ENCODE assay signal across 16 cellular contexts in the genomic region with DNA sequence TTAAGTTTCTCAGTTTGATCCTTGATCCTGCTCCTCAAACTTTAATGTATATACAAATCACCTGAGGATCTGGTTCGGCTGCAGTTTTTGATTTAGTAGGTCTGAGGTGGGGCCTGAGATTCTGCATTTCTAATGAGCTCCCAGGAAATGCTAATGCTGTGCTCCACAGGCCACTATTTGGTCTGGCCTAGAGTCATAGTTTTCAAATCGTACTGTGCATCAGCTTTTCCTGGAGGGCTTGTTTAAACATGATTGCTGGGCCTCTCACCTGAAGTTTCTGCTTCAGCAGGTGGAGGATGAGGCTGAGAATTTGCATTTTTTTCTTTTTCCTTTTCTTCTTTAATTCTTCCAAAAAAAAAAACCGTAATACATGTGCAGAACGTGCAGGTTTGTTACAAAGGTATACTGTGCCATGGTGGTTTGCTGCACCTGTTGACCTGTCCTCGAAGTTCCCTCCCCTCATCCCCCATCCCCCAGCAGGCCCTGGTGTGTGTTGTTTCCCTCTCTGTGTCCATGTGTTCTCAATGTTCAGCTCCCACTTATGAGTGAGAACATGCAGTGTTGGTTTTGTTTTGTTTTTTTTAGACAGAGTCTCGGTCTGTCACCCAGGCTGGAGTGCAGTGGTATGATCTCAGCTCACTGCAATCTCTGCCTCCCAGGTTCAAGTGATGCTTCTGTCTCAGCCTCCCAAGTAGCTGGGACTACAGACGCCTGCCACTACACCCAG. TPM values are rescaled to one million over a fixed set of nuclear protein-coding genes. Genes with fewer than 3 reads are reported as not detected.
A peak's percentile ranks its signal among the peaks of the same experiment; 100 is the strongest.
DNase-seq lines count a peak whose midpoint lies in the region; ATAC-seq and TF ChIP-seq lines count a peak whose summit lies in the region.
"Had no signal": no experiment of that assay in that cellular context is flagged by ENCODE, and none has a peak within 500 bp of the region (broad histone marks: within the 10 kb centered on the region; RNA-seq: fewer than 3 reads in every experiment).

No MANE protein-coding gene starts in this region.

- H4K20me1 ChIP-seq in GM23338 (replicated peaks; ENCODE audit: insufficient read depth): no peaks in the 10 kb centered on the region
- H4K20me1 ChIP-seq: BLaER1 had no signal

- no peaks in the 10 kb centered on the region for H3K36me3 Mint-ChIP-seq in GM23338 (ENCODE audit: low read depth)
- H3K36me3 Mint-ChIP-seq in dendritic cell treated with granulocyte-macrophage colony-stimulating factor and Interleukin-4, amounts not matched to agents 40 ng/mL and 50 ng/mL, for 4 days (ENCODE audit: low read depth): no peaks in the 10 kb centered on the region
- H3K36me3 Mint-ChIP-seq in nephron (ENCODE audit: low read depth): no peaks in the 10 kb centered on the region

- H3K36me3 ChIP-seq in GM23338 (ENCODE audit: insufficient read depth): no peaks in the 10 kb centered on the region
- H3K36me3 ChIP-seq: BLaER1, SJSA1 had no signal

- H2AFZ ChIP-seq in GM23338: peak overlapping the region; percentile 45; the same call in 1 of the 2 replicates

- H3K9me3 Mint-ChIP-seq in GM23338: no peaks in the 10 kb centered on the region
- no peaks in the 10 kb centered on the region for H3K9me3 Mint-ChIP-seq in dendritic cell treated with granulocyte-macrophage colony-stimulating factor and Interleukin-4, amounts not matched to agents 40 ng/mL and 50 ng/mL, for 4 days
- no peaks in the 10 kb centered on the region for H3K9me3 Mint-ChIP-seq in nephron

- DNase-seq in GM23338 (ENCODE audit: low spot score): no peak
- DNase-seq in NCI-H510A (lab: John Stamatoyannopoulos, UW): peak; percentile 17
- no peak for DNase-seq in hepatic stellate cell (ENCODE audit: low spot score)
- DNase-seq: DMS 273 treated with DMSO at 0.1 percent for 48 hours, EL, HCEC 1CT, NCI-H1436 treated with DMSO at 0.1 percent for 48 hours, NCI-H2081 treated with DMSO at 0.1 percent for 48 hours, OCI-M1 had no signal

- H3K27me3 ChIP-seq in GM23338 (ENCODE audit: insufficient read depth): no peaks in the 10 kb centered on the region
- H3K27me3 ChIP-seq: BLaER1, SJSA1 had no signal

- peak; percentile 42; the same call in 2 of the 3 replicates for ATAC-seq in GM23338
- no peak for ATAC-seq in HG02678 (IDR thresholded peaks at IDR 0.05; ENCODE audit: unreplicated experiment)
- no peak for ATAC-seq in GM18858 (IDR thresholded peaks at IDR 0.05; ENCODE audit: unreplicated experiment)

- H3K27ac Mint-ChIP-seq in GM23338: peak overlapping the region; percentile 59
- H3K27ac Mint-ChIP-seq in dendritic cell treated with granulocyte-macrophage colony-stimulating factor and Interleukin-4, amounts not matched to agents 40 ng/mL and 50 ng/mL, for 4 days: peak overlapping the region; percentile 37
- peak overlapping the region in 2 of 3 experiments; percentile 31 to 82 for H3K27ac Mint-ChIP-seq in nephron

- intact Hi-C loops in dendritic cell treated with granulocyte-macrophage colony-stimulating factor and Interleukin-4, amounts not matched to agents 40 ng/mL and 50 ng/mL, for 4 days (cut with micrococcal nuclease): no loop called here

- peaks cover 2% of the 10 kb centered on the region for H3K27me3 Mint-ChIP-seq in GM23338 (ENCODE audit: insufficient read depth, low read depth, poor library complexity)
- H3K27me3 Mint-ChIP-seq in dendritic cell treated with granulocyte-macrophage colony-stimulating factor and Interleukin-4, amounts not matched to agents 40 ng/mL and 50 ng/mL, for 4 days: no peaks in the 10 kb centered on the region
- no peaks in the 10 kb centered on the region for H3K27me3 Mint-ChIP-seq in nephron (ENCODE audit: low read depth)

- no peak overlapping the region for H3K27ac ChIP-seq in GM23338 (ENCODE audit: low read depth)
- H3K27ac ChIP-seq: BLaER1, RWPE1, SJSA1 had no signal

- no peaks in the 10 kb centered on the region for H3K9me2 ChIP-seq in GM23338 (ENCODE audit: insufficient read depth)

- H3K4me2 ChIP-seq in GM23338: peak overlapping the region; percentile 61; the same call in 1 of the 2 replicates
- H3K4me2 ChIP-seq: BLaER1 had no signal

- H3K4me1 Mint-ChIP-seq in GM23338: peaks cover 23% of the 10 kb centered on the region
- H3K4me1 Mint-ChIP-seq in dendritic cell treated with granulocyte-macrophage colony-stimulating factor and Interleukin-4, amounts not matched to agents 40 ng/mL and 50 ng/mL, for 4 days (ENCODE audit: low read depth): peaks cover 39% of the 10 kb centered on the region
- H3K4me1 Mint-ChIP-seq in nephron: peaks cover 9% of the 10 kb centered on the region

- no peak overlapping the region for H3K4me3 ChIP-seq in GM23338
- H3K4me3 ChIP-seq: BLaER1, SJSA1 had no signal

- no peaks in the 10 kb centered on the region for H3K79me2 ChIP-seq in GM23338 (replicated peaks; ENCODE audit: insufficient read depth)

- no peak overlapping the region for H3K4me3 Mint-ChIP-seq in GM23338
- no peak overlapping the region for H3K4me3 Mint-ChIP-seq in dendritic cell treated with granulocyte-macrophage colony-stimulating factor and Interleukin-4, amounts not matched to agents 40 ng/mL and 50 ng/mL, for 4 days
- no peak overlapping the region for H3K4me3 Mint-ChIP-seq in nephron

- H3F3A ChIP-seq in GM23338 (replicated peaks; ENCODE audit: low read depth): no peaks in the 10 kb centered on the region

- H3K4me1 ChIP-seq in GM23338 (ENCODE audit: insufficient read depth): peaks cover 31% of the 10 kb centered on the region
- H3K4me1 ChIP-seq: SJSA1 had no signal

- TF ChIP-seq CTCF in GM23338 (conservative IDR thresholded peaks at IDR 0.05; ENCODE audit: low read depth in 2 of 2) (no peak), nephron (IDR thresholded peaks at IDR 0.05; ENCODE audit: unreplicated experiment in 3 of 3) (no peak)

TF ChIP-seq in GM23338, 12 proteins besides CTCF, POLR2A, EP300 and RAD21:
- TF ChIP-seq EZH2 (IDR thresholded peaks at IDR 0.05; ENCODE audit: low read depth, unreplicated experiment) (no peak), EZH2phosphoT487 (IDR thresholded peaks at IDR 0.05; ENCODE audit: unreplicated experiment) (no peak), STAT1 (IDR thresholded peaks at IDR 0.05; ENCODE audit: unreplicated experiment) (no peak), CREB1 (CRISPR knock-in tag; IDR thresholded peaks at IDR 0.05; ENCODE audit: low read depth) (no peak), JUNB (IDR thresholded peaks at IDR 0.05; ENCODE audit: unreplicated experiment) (no peak), ZNF114 (CRISPR knock-in tag; IDR thresholded peaks at IDR 0.05) (no peak), REST (IDR thresholded peaks at IDR 0.05; ENCODE audit: unreplicated experiment) (no peak)

RNA-seq across cellular contexts. Expression of gene CD28, which starts 42.2 kb away (rescaled TPM):
- not detected in 2 replicates for total RNA-seq in GM23338 (2014; rRNA removed; shearing (Covaris generic))
- not detected in 2 replicates for polyA plus RNA-seq in GM23338 (2016; fragmentation: Nextera tagmentation; extraction: Ambion mirVana)
- total RNA-seq: SJSA1 had no signal
